5 cellular contexts compared by ENCODE assay signal in the genomic region with DNA sequence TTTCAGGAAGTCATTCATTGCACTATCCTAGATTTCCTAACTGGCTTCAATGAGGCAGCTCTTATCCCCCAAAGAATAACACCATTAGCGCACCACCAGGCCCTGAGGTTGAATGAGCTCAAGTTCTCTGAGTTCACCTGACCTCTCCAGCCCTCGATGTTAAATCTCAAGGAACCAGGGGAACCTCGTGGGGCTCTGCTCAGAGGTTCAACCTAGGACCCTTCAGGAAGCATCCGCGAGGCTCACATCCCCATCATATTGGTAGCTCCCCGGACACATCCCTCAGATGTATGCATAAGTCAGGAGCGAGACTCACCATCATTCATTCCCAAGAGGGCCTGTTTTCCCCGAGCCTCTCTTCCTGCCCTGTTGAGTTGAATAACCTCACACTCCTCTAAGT.
"Had no signal": no experiment of that assay in that cellular context is flagged by ENCODE, and none has a peak within 500 bp of the region (broad histone marks: within the 10 kb centered on the region; RNA-seq: fewer than 3 reads in every experiment).

No MANE protein-coding gene starts in this region.

- H3K4me3 ChIP-seq: GM23338 had no signal

- DNase-seq: H9, HCEC 1CT had no signal

- H3K27ac ChIP-seq: HL-60 had no signal

- ATAC-seq: GM23338, HepG2 had no signal
